ENCODE assay signal across 9 cellular contexts in genomic region chr16:88977028-88977844, GRCh38. TPM values are rescaled to one million over a fixed set of nuclear protein-coding genes. Genes with fewer than 3 reads are reported as not detected.
DNase-seq lines count a peak whose midpoint lies in the region; ATAC-seq and TF ChIP-seq lines count a peak whose summit lies in the region.
"Had no signal": no experiment of that assay in that cellular context is flagged by ENCODE, and none has a peak within 500 bp of the region (broad histone marks: within the 10 kb centered on the region; RNA-seq: fewer than 3 reads in every experiment).

Gene CBFA2T3 (minus strand): TSS chr16:88977207. CDS start chr16:88976807, 400 bp downstream.

- no peaks in the 10 kb centered on the region for H3K9me3 ChIP-seq in Loucy (ENCODE audit: insufficient read depth, low read depth, low read length)

- H3K36me3 ChIP-seq in Loucy (ENCODE audit: insufficient read depth, low read length), result no peaks in the 10 kb centered on the region

- H3K36me3 Mint-ChIP-seq in Calu3 (ENCODE audit: insufficient read depth, unreplicated experiment) (peaks cover 4% of the 10 kb centered on the region), endothelial cell (ENCODE audit: low read depth, unreplicated experiment) (no peaks in the 10 kb centered on the region), neural crest cell (ENCODE audit: low read depth) (no peaks in the 10 kb centered on the region)

- H3K4me1 ChIP-seq in Loucy (ENCODE audit: insufficient read depth, low read length, poor library complexity, severe bottlenecking), result peaks cover 30% of the 10 kb centered on the region

- H3K9me2 ChIP-seq in Loucy (replicated peaks; ENCODE audit: low read depth, low read length), result no peaks in the 10 kb centered on the region

- H3K4me3 Mint-ChIP-seq in Calu3 (ENCODE audit: low read depth, unreplicated experiment) (no peak within 1 kb of the TSS), endothelial cell (ENCODE audit: unreplicated experiment) (no peak within 1 kb of the TSS), neural crest cell (no peak within 1 kb of the TSS)

- TF ChIP-seq CTCF in Calu3 (IDR thresholded peaks at IDR 0.05; ENCODE audit: unreplicated experiment) (no peak), Loucy (conservative IDR thresholded peaks at IDR 0.05; ENCODE audit: low read length) (no peak), endothelial cell (IDR thresholded peaks at IDR 0.05; ENCODE audit: unreplicated experiment) (no peak), neural crest cell (conservative IDR thresholded peaks at IDR 0.05) (no peak)

- H3F3A ChIP-seq in Loucy (ENCODE audit: low read depth), result peaks cover 10% of the 10 kb centered on the region

- peak within 1 kb of the TSS; percentile 100 for H3K9ac ChIP-seq in Loucy (ENCODE audit: low read depth, low read length, poor library complexity, severe bottlenecking)

- CTCF ChIA-PET in Calu3 (lab: Charles Lee), result no interaction called here

- H3K4me1 Mint-ChIP-seq in Calu3 (ENCODE audit: low read depth, unreplicated experiment), result peaks cover 9% of the 10 kb centered on the region
- peaks cover 2% of the 10 kb centered on the region for H3K4me1 Mint-ChIP-seq in endothelial cell (ENCODE audit: unreplicated experiment)
- peaks cover 9% of the 10 kb centered on the region for H3K4me1 Mint-ChIP-seq in neural crest cell

- H3K9me3 Mint-ChIP-seq in Calu3 (ENCODE audit: low read depth, unreplicated experiment), result no peaks in the 10 kb centered on the region
- H3K9me3 Mint-ChIP-seq in endothelial cell (ENCODE audit: unreplicated experiment), result no peaks in the 10 kb centered on the region
- no peaks in the 10 kb centered on the region for H3K9me3 Mint-ChIP-seq in neural crest cell

- DNase-seq in Calu3 (peak; percentile 35), endothelial cell (ENCODE audit: low spot score) (peak; percentile 70), neural crest cell (ENCODE audit: low read depth, low spot score) (peak; percentile 32), NCI-H2171 treated with DMSO at 0.1 percent for 48 hours (lab: John Stamatoyannopoulos, UW) (no peak), NCI-H128 (lab: John Stamatoyannopoulos, UW; ENCODE audit: unreplicated experiment) (no peak)
- DNase-seq: occipital lobe had no signal

- H2AFZ ChIP-seq in Loucy (ENCODE audit: low read length), result no peak within 1 kb of the TSS

- intact Hi-C loops in Calu3 (cut with micrococcal nuclease; ENCODE audit: unreplicated experiment), result no loop called here

- peak within 1 kb of the TSS; percentile 98 for H3K4me3 ChIP-seq in Loucy (ENCODE audit: low read length, poor library complexity, severe bottlenecking)

- peaks cover 12% of the 10 kb centered on the region for H3K27me3 ChIP-seq in Loucy (ENCODE audit: insufficient read depth, low read length, poor library complexity, severe bottlenecking)

- ATAC-seq in GM18873 (IDR thresholded peaks at IDR 0.05; ENCODE audit: low FRiP score, unreplicated experiment), result no peak
- no peak for ATAC-seq in HG02623 (IDR thresholded peaks at IDR 0.05; ENCODE audit: unreplicated experiment)

- peaks cover 36% of the 10 kb centered on the region for H4K20me1 ChIP-seq in Loucy (ENCODE audit: insufficient read depth, low read length, poor library complexity, severe bottlenecking)

- no TSS peak for BruUV-seq in Calu3 (replicated peaks; lab: Mats Ljungman, UMichigan)

- H3K4me2 ChIP-seq in Loucy (ENCODE audit: low read depth, low read length, poor library complexity, severe bottlenecking), result peak within 1 kb of the TSS; percentile 97

- peaks cover 99% of the 10 kb centered on the region for H3K27me3 Mint-ChIP-seq in Calu3 (ENCODE audit: unreplicated experiment)
- H3K27me3 Mint-ChIP-seq in endothelial cell (ENCODE audit: unreplicated experiment), result peaks cover 8% of the 10 kb centered on the region
- H3K27me3 Mint-ChIP-seq in neural crest cell (ENCODE audit: low read depth), result no peaks in the 10 kb centered on the region

- no peak within 1 kb of the TSS for H3K27ac Mint-ChIP-seq in Calu3 (ENCODE audit: unreplicated experiment)
- H3K27ac Mint-ChIP-seq in endothelial cell (ENCODE audit: unreplicated experiment), result no peak within 1 kb of the TSS
- H3K27ac Mint-ChIP-seq in neural crest cell (ENCODE audit: unreplicated experiment), result no peak within 1 kb of the TSS

- H3K79me2 ChIP-seq in Loucy (ENCODE audit: insufficient read depth, low read length), result peaks cover 66% of the 10 kb centered on the region

RNA-seq across cellular contexts. Expression of gene CBFA2T3, which starts in this region (rescaled TPM):
- total RNA-seq in Calu3 (2022) (not detected in 2 replicates), endothelial cell (ENCODE audit: unreplicated experiment) (1.6 TPM), neural crest cell (3.6 and 4.6 TPM in 2 replicates)

Comparison
In these comparisons a context has a peak if more than half of its experiments do, and no peak if none do; other contexts are left out.
1. Peak in DNase-seq in Calu3; RNA of the gene not detected or under 1 TPM.
2. DNase-seq: peak in endothelial cell (single experiment) and neural crest cell (single experiment); none in NCI-H2171 treated with DMSO at 0.1 percent for 48 hours (single experiment) and NCI-H128 (single experiment).